ENCODE assay signal across 10 cellular contexts in genomic region chr10:96743988-96744585, GRCh38. TPM values are rescaled to one million over a fixed set of nuclear protein-coding genes. Genes with fewer than 3 reads are reported as not detected.
A peak's percentile ranks its signal among the peaks of the same experiment; 100 is the strongest.
DNase-seq lines count a peak whose midpoint lies in the region; ATAC-seq and TF ChIP-seq lines count a peak whose summit lies in the region.
"Had no signal": no experiment of that assay in that cellular context is flagged by ENCODE, and none has a peak within 500 bp of the region (broad histone marks: within the 10 kb centered on the region; RNA-seq: fewer than 3 reads in every experiment).

No MANE protein-coding gene starts in this region.

- H3F3A ChIP-seq in GM23338 (replicated peaks; ENCODE audit: low read depth), result no peaks in the 10 kb centered on the region

- H3K27me3 Mint-ChIP-seq in GM23338 (ENCODE audit: insufficient read depth, low read depth, poor library complexity), result peaks cover 3% of the 10 kb centered on the region

- H3K4me1 ChIP-seq in BE2C (no peaks in the 10 kb centered on the region), GM23338 (ENCODE audit: insufficient read depth) (no peaks in the 10 kb centered on the region)

- no peaks in the 10 kb centered on the region for H3K9me2 ChIP-seq in GM23338 (ENCODE audit: insufficient read depth)

- H3K79me2 ChIP-seq in GM23338 (replicated peaks; ENCODE audit: insufficient read depth), result no peaks in the 10 kb centered on the region

- no peaks in the 10 kb centered on the region for H3K9me3 ChIP-seq in BE2C

- peaks cover 5% of the 10 kb centered on the region; the same call in 2 of the 3 replicates for H3K4me1 Mint-ChIP-seq in GM23338

- H3K4me3 Mint-ChIP-seq in GM23338, result no peak overlapping the region
- H3K4me3 Mint-ChIP-seq: activated T-helper 1 cell treated with anti-CD3 and anti-CD28 coated beads, Interleukin-12 subunit alpha, Interleukin-12 subunit beta, Interleukin-2, Interleukin-4 antibody, amounts not matched to agents 30 ng/mL and 10 ng/mL and 1 ng/mL, durations not matched to agents 14 hours and 24 hours and 36 hours had no signal

- H3K36me3 ChIP-seq in BE2C (no peaks in the 10 kb centered on the region), GM23338 (ENCODE audit: insufficient read depth) (no peaks in the 10 kb centered on the region)

- H3K27ac ChIP-seq in GM23338 (ENCODE audit: low read depth), result no peak overlapping the region

- no peaks in the 10 kb centered on the region for H3K36me3 Mint-ChIP-seq in GM23338 (ENCODE audit: low read depth)

- no peak overlapping the region for H3K4me2 ChIP-seq in GM23338

- H3K4me3 ChIP-seq in BE2C (ENCODE audit: low read depth, low read length) (no peak overlapping the region), GM23338 (no peak overlapping the region)

- H3K9me3 Mint-ChIP-seq in GM23338, result no peaks in the 10 kb centered on the region
- H3K9me3 Mint-ChIP-seq: activated T-helper 1 cell treated with anti-CD3 and anti-CD28 coated beads, Interleukin-12 subunit alpha, Interleukin-12 subunit beta, Interleukin-2, Interleukin-4 antibody, amounts not matched to agents 30 ng/mL and 10 ng/mL and 1 ng/mL, durations not matched to agents 14 hours and 24 hours and 36 hours had no signal

- H2AFZ ChIP-seq in GM23338, result no peak overlapping the region; the same call in 1 of the 2 replicates

- H4K20me1 ChIP-seq in GM23338 (replicated peaks; ENCODE audit: insufficient read depth), result no peaks in the 10 kb centered on the region

- peak; percentile 43 for TF ChIP-seq CTCF in BE2C (IDR thresholded peaks at IDR 0.05; ENCODE audit: low read depth, low read length)
- TF ChIP-seq CTCF in GM23338 (conservative IDR thresholded peaks at IDR 0.05; ENCODE audit: low read depth in 2 of 2), result peak; percentile 47 to 68

- no peak overlapping the region for H3K27ac Mint-ChIP-seq in GM23338
- H3K27ac Mint-ChIP-seq: activated T-helper 1 cell treated with anti-CD3 and anti-CD28 coated beads, Interleukin-12 subunit alpha, Interleukin-12 subunit beta, Interleukin-2, Interleukin-4 antibody, amounts not matched to agents 30 ng/mL and 10 ng/mL and 1 ng/mL, durations not matched to agents 14 hours and 24 hours and 36 hours had no signal

- ATAC-seq in GM23338 (peak; percentile 81), HG02973 (IDR thresholded peaks at IDR 0.05; ENCODE audit: unreplicated experiment) (no peak), GM21619 (IDR thresholded peaks at IDR 0.05; ENCODE audit: unreplicated experiment) (no peak)

- DNase-seq in BE2C (peak; percentile 9), GM23338 (ENCODE audit: low spot score) (peak; percentile 50), UCSD-AML1 (lab: John Stamatoyannopoulos, UW; ENCODE audit: unreplicated experiment) (peak; percentile 33), left kidney (ENCODE audit: low read depth, low spot score) (peak; percentile 62), DMS153 treated with DMSO at 0.1 percent for 48 hours (lab: John Stamatoyannopoulos, UW; ENCODE audit: unreplicated experiment) (no peak), germinal center (ENCODE audit: low spot score) (no peak)
- DNase-seq: NCI-H1694 had no signal

- H3K27me3 ChIP-seq in BE2C (no peaks in the 10 kb centered on the region), GM23338 (ENCODE audit: insufficient read depth) (no peaks in the 10 kb centered on the region)

TF ChIP-seq in GM23338, 12 proteins besides CTCF, POLR2A, EP300 and RAD21 (continues in another document):
- no peak for TF ChIP-seq ZNF462 (CRISPR knock-in tag; IDR thresholded peaks at IDR 0.05)
- no peak for TF ChIP-seq NANOG (IDR thresholded peaks at IDR 0.05; ENCODE audit: borderline replicate concordance)
- no peak for TF ChIP-seq JUNB (IDR thresholded peaks at IDR 0.05; ENCODE audit: unreplicated experiment)
- TF ChIP-seq EZH2phosphoT487 (IDR thresholded peaks at IDR 0.05; ENCODE audit: unreplicated experiment), result no peak
- no peak for TF ChIP-seq STAT1 (IDR thresholded peaks at IDR 0.05; ENCODE audit: unreplicated experiment)
- TF ChIP-seq REST (IDR thresholded peaks at IDR 0.05; ENCODE audit: unreplicated experiment), result no peak
- no peak for TF ChIP-seq ZNF331 (CRISPR knock-in tag; IDR thresholded peaks at IDR 0.05; ENCODE audit: low read depth)
- TF ChIP-seq CREB1 (CRISPR knock-in tag; IDR thresholded peaks at IDR 0.05; ENCODE audit: low read depth), result no peak

RNA-seq across cellular contexts. Expression of gene PIK3AP1, which starts 23.8 kb away (rescaled TPM):
- 17.8 TPM for polyA plus RNA-seq in BE2C (2012; ENCODE audit: insufficient read depth, insufficient read length, low read depth)
- total RNA-seq in GM23338 (2014; rRNA removed; shearing (Covaris generic)), result 2.3 and 2.4 TPM in 2 replicates
- 0.65 and 0.68 TPM in 2 replicates for polyA plus RNA-seq in GM23338 (2016; fragmentation: Nextera tagmentation; extraction: Ambion mirVana)

Comparison
In these comparisons a context has a peak if more than half of its experiments do, and no peak if none do; other contexts are left out.
1. DNase-seq: peak in BE2C (single experiment), GM23338 (single experiment), UCSD-AML1 (single experiment) and left kidney (single experiment); none in DMS153 treated with DMSO at 0.1 percent for 48 hours (single experiment) and germinal center (single experiment).